In genomic region chr2:121974919-121975654, GRCh38 we compare ENCODE assay signal across 8 cellular contexts.
DNase-seq lines count a peak whose midpoint lies in the region; ATAC-seq, FAIRE-seq and TF ChIP-seq lines count a peak whose summit lies in the region.

No MANE protein-coding gene starts in this region.

- peaks cover 2% of the 10 kb centered on the region for H3K4me1 Mint-ChIP-seq in activated CD8-positive, alpha-beta T cell treated with anti-CD3 and anti-CD28 coated beads for 36 hours (ENCODE audit: low read depth)

- peaks cover 0 to 2% of the 10 kb centered on the region in 2 donors for H3K4me1 ChIP-seq in mucosa of rectum (ENCODE audit: control insufficient read depth in 2 of 2, insufficient read depth in 2 of 2, low read length in 2 of 2)

- peak; percentile 91 for ATAC-seq in HG03571 (IDR thresholded peaks at IDR 0.05; ENCODE audit: unreplicated experiment)
- ATAC-seq in activated CD8-positive, alpha-beta T cell treated with anti-CD3 and anti-CD28 coated beads for 36 hours = peak; percentile 96

- H3K27ac Mint-ChIP-seq in activated CD8-positive, alpha-beta T cell treated with anti-CD3 and anti-CD28 coated beads for 36 hours = no peak overlapping the region

- CTCF ChIA-PET in activated CD8-positive, alpha-beta T cell treated with anti-CD3 and anti-CD28 coated beads for 36 hours (lab: Charles Lee) = interaction anchor here (0.7 to 1.7 kb wide), 5 partner anchors 9 to 78 kb away, joined by 3 to 5 read pairs (median 3); no protein-coding TSS in a partner anchor

- no peak overlapping the region for H3K27ac ChIP-seq in mucosa of rectum (ENCODE audit: low read depth in 2 of 2, low read length in 2 of 2)

- no peaks in the 10 kb centered on the region for H3K9me3 Mint-ChIP-seq in activated CD8-positive, alpha-beta T cell treated with anti-CD3 and anti-CD28 coated beads for 36 hours

- no peaks in the 10 kb centered on the region for H3K27me3 Mint-ChIP-seq in activated CD8-positive, alpha-beta T cell treated with anti-CD3 and anti-CD28 coated beads for 36 hours

- intact Hi-C loops in activated CD8-positive, alpha-beta T cell treated with anti-CD3 and anti-CD28 coated beads for 36 hours (cut with micrococcal nuclease) = loop anchor here (10.0 kb wide), 1 partner anchor 480 kb away; no protein-coding TSS in a partner anchor

- H3K9me3 ChIP-seq in mucosa of rectum (ENCODE audit: control insufficient read depth in 2 of 2, low read length in 2 of 2) = no peaks in the 10 kb centered on the region

- POLR2A ChIA-PET in activated CD8-positive, alpha-beta T cell treated with anti-CD3 and anti-CD28 coated beads for 36 hours (lab: Charles Lee) = no interaction called here

- H3K9ac ChIP-seq in mucosa of rectum (ENCODE audit: low read depth in 1 of 2, low read length in 2 of 2) = no peak overlapping the region

- DNase-seq in D721Med (ENCODE audit: insufficient read length, low spot score) (peak; percentile 36), GM20000 (ENCODE audit: low spot score) (peak; percentile 78), NCI-H748 treated with DMSO at 0.1 percent for 48 hours (lab: John Stamatoyannopoulos, UW) (peak; percentile 54), epidermal melanocyte (ENCODE audit: insufficient read length, low spot score) (peak; percentile 51), stromal cell of bone marrow (ENCODE audit: low read depth) (peak; percentile 63)
- peak; percentile 47 for DNase-seq in activated CD8-positive, alpha-beta T cell treated with anti-CD3 and anti-CD28 coated beads for 36 hours

- peak overlapping the region; percentile 56 to 72 for H3K4me3 ChIP-seq in mucosa of rectum (ENCODE audit: low read length in 2 of 2)

- no peaks in the 10 kb centered on the region for H3K36me3 ChIP-seq in mucosa of rectum (ENCODE audit: control insufficient read depth in 2 of 2, insufficient read depth in 2 of 2, low read length in 2 of 2)

- TF ChIP-seq CTCF in D721Med (IDR thresholded peaks at IDR 0.05; ENCODE audit: insufficient read depth, missing control alignments) (peak; percentile 81), GM20000 (IDR thresholded peaks at IDR 0.05; ENCODE audit: extremely low read depth, missing control alignments) (no peak)
- peak; percentile 66 for TF ChIP-seq CTCF in activated CD8-positive, alpha-beta T cell treated with anti-CD3 and anti-CD28 coated beads for 36 hours (IDR thresholded peaks at IDR 0.05)

- H3K36me3 Mint-ChIP-seq in activated CD8-positive, alpha-beta T cell treated with anti-CD3 and anti-CD28 coated beads for 36 hours (ENCODE audit: low read depth) = no peaks in the 10 kb centered on the region

- H3K4me3 Mint-ChIP-seq in activated CD8-positive, alpha-beta T cell treated with anti-CD3 and anti-CD28 coated beads for 36 hours = no peak overlapping the region

- no peak for FAIRE-seq in D721Med (lab: Jason Lieb, UNC)

- no peaks in the 10 kb centered on the region for H3K27me3 ChIP-seq in mucosa of rectum (ENCODE audit: control insufficient read depth in 2 of 2, insufficient read depth in 2 of 2, low read length in 2 of 2)
